Comparison of ENCODE assay signal across 15 cellular contexts in genomic region chr3:24506966-24507775, GRCh38. TPM values are rescaled to one million over a fixed set of nuclear protein-coding genes. Genes with fewer than 3 reads are reported as not detected.
DNase-seq lines count a peak whose midpoint lies in the region; ATAC-seq and TF ChIP-seq lines count a peak whose summit lies in the region.
"Had no signal": no experiment of that assay in that cellular context is flagged by ENCODE, and none has a peak within 500 bp of the region (broad histone marks: within the 10 kb centered on the region; RNA-seq: fewer than 3 reads in every experiment).

No MANE protein-coding gene starts in this region.

- TF ChIP-seq CTCF in ascending aorta (IDR thresholded peaks at IDR 0.05) (no peak), gastroesophageal sphincter (IDR thresholded peaks at IDR 0.05) (no peak)

- peak overlapping the region; percentile 54 for H3K9ac ChIP-seq in skeletal muscle satellite cell (ENCODE audit: low read depth, low read length)

- H3K4me3 ChIP-seq in ascending aorta (no peak overlapping the region), skeletal muscle satellite cell (ENCODE audit: low read length) (peak overlapping the region; percentile 15), gastroesophageal sphincter (no peak overlapping the region)
- H3K4me3 ChIP-seq: left ventricle myocardium inferior had no signal

- peak; percentile 10 for DNase-seq in EH (ENCODE audit: low read depth)
- DNase-seq in ascending aorta (ENCODE audit: low spot score in 2 of 2), result no peak
- DNase-seq in fibroblast of the conjunctiva (ENCODE audit: low read depth), result peak; percentile 49
- no peak for DNase-seq in ureter (ENCODE audit: low spot score)
- no peak for DNase-seq in NCI-H146 (lab: John Stamatoyannopoulos, UW)
- DNase-seq: effector CD4-positive, alpha-beta T cell; foreskin melanocyte; left ventricle myocardium inferior; NCI-H1092 treated with DMSO at 0.1 percent for 48 hours; NCI-H526; stimulated activated CD4-positive, alpha-beta T cell treated with anti-CD3 and anti-CD28 coated beads, Interleukin-2, amount 100 ng/mL, for 24 hours had no signal

- ATAC-seq in GM21367 (IDR thresholded peaks at IDR 0.05; ENCODE audit: unreplicated experiment) (no peak), gastroesophageal sphincter (no peak)
- ATAC-seq: sciatic nerve had no signal

- no peaks in the 10 kb centered on the region for H3K36me3 ChIP-seq in ascending aorta
- H3K36me3 ChIP-seq in skeletal muscle satellite cell (ENCODE audit: insufficient read depth, low read length), result no peaks in the 10 kb centered on the region
- H3K36me3 ChIP-seq in gastroesophageal sphincter, result no peaks in the 10 kb centered on the region
- H3K36me3 ChIP-seq: left ventricle myocardium inferior had no signal

- 64 to 79% methylated on average over 3 of the region's 3 CpGs for WGBS in gastroesophageal sphincter (ENCODE audit: low coverage in 1 of 2), 2 donors

- H3K9me3 ChIP-seq in ascending aorta (no peaks in the 10 kb centered on the region), skeletal muscle satellite cell (replicated peaks; ENCODE audit: low read length) (no peaks in the 10 kb centered on the region), gastroesophageal sphincter (no peaks in the 10 kb centered on the region)
- H3K9me3 ChIP-seq: left ventricle myocardium inferior had no signal

- H3K27me3 ChIP-seq in ascending aorta (no peaks in the 10 kb centered on the region), skeletal muscle satellite cell (ENCODE audit: control insufficient read depth, insufficient read depth, low read length) (no peaks in the 10 kb centered on the region), gastroesophageal sphincter (no peaks in the 10 kb centered on the region)

- H3K27ac ChIP-seq in ascending aorta (peak overlapping the region; percentile 37 to 46), gastroesophageal sphincter (no peak overlapping the region)
- H3K27ac ChIP-seq: left ventricle myocardium inferior had no signal

- TF ChIP-seq EP300 in gastroesophageal sphincter (IDR thresholded peaks at IDR 0.05), result no peak

- H3K4me1 ChIP-seq in ascending aorta (peaks cover 0 to 12% of the 10 kb centered on the region in 2 donors), skeletal muscle satellite cell (ENCODE audit: control insufficient read depth, insufficient read depth, low read length) (peaks cover 27% of the 10 kb centered on the region), gastroesophageal sphincter (peaks cover 0 to 14% (median 0%) of the 10 kb centered on the region in 3 donors)
- H3K4me1 ChIP-seq: left ventricle myocardium inferior had no signal

- TF ChIP-seq POLR2A in gastroesophageal sphincter (IDR thresholded peaks at IDR 0.05), result no peak

- intact Hi-C loops in ascending aorta (cut with DNase I), result no loop called here

- peak overlapping the region; percentile 36 for H3K4me2 ChIP-seq in skeletal muscle satellite cell (ENCODE audit: low read length)

RNA-seq across cellular contexts. Expression of gene THRB, which starts 12.5 kb away (rescaled TPM):
- 24.7 TPM for total RNA-seq in ascending aorta
- 1.1 and 3.0 TPM in 2 replicates for total RNA-seq in skeletal muscle satellite cell (2012; rRNA removed)
- total RNA-seq in ureter, result 36.8 TPM
- 10 to 100 TPM; 42.5 to 61.9 (median 55.8) TPM for total RNA-seq in gastroesophageal sphincter

Comparison
In these comparisons a context has a peak if more than half of its experiments do, and no peak if none do; other contexts are left out.
1. DNase-seq: peak in EH (single experiment) and fibroblast of the conjunctiva (single experiment); none in ascending aorta (0 of 2), ureter (single experiment) and NCI-H146 (single experiment).
2. H3K27ac ChIP-seq: peak in ascending aorta (2 of 2); none in gastroesophageal sphincter (0 of 4).